In genomic region chr1:82114887-82115286, GRCh38 we compare ENCODE assay signal across 11 cellular contexts.
"Had no signal": no experiment of that assay in that cellular context is flagged by ENCODE, and none has a peak within 500 bp of the region (broad histone marks: within the 10 kb centered on the region; RNA-seq: fewer than 3 reads in every experiment).

No MANE protein-coding gene starts in this region.

- H3K4me1 ChIP-seq: HAP-1 had no signal

- H3K4me2 ChIP-seq: GM23338 had no signal

- DNase-seq: GM23248, GOT3, H7, H9, HCEC 1CT, HFFc6 had no signal

- H2AFZ ChIP-seq: GM23248 had no signal

- H3K9ac ChIP-seq: GM23248 had no signal

- H3K27ac ChIP-seq: GM23248 had no signal

- H3K9me3 ChIP-seq: HAP-1 had no signal

- H3K4me3 ChIP-seq: GM23248, GM23338, HAP-1 had no signal

- H3K36me3 ChIP-seq: HAP-1 had no signal

- ATAC-seq: GM23338, HCT116 had no signal

- FAIRE-seq: H1, H54 had no signal
